In the genomic region with DNA sequence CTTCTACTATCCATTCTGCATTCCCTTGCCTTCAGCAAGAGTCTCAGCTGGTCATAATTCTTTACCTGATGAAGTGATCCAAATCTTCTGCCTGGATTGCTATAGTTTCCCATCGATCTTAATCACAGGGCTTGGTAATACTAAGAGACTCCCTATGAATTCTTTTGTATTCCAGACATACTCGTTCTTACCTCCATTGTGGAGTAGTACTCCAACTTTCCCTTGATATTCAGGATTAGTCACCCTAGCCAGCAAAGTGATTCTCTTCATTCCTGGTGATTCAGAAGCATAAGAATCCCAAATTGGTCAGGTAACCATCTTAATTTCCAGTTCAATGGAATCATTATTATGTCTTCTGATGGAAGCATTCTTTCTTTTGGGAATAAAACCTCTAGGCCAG, we compare ENCODE assay signal across 28 cellular contexts.
A peak's percentile ranks its signal among the peaks of the same experiment; 100 is the strongest.
DNase-seq lines count a peak whose midpoint lies in the region; ATAC-seq and TF ChIP-seq lines count a peak whose summit lies in the region.
"Had no signal": no experiment of that assay in that cellular context is flagged by ENCODE, and none has a peak within 500 bp of the region (broad histone marks: within the 10 kb centered on the region; RNA-seq: fewer than 3 reads in every experiment).

No MANE protein-coding gene starts in this region.

- DNase-seq in EL, result peak; percentile 54
- peak; percentile 89 for DNase-seq in NCI-H226
- DNase-seq in astrocyte of the spinal cord (ENCODE audit: low read depth, low spot score), result peak; percentile 59
- peak; percentile 31 for DNase-seq in kidney glomerular epithelial cell (lab: John Stamatoyannopoulos, UW)
- DNase-seq in D341Med (ENCODE audit: low spot score), result no peak
- no peak for DNase-seq in LoVo (ENCODE audit: low spot score)
- no peak for DNase-seq in OCI-M1 (lab: John Stamatoyannopoulos, UW)
- DNase-seq: activated B cell treated with CpG ODN at 0.5 μM for 24 hours; activated CD4-positive, alpha-beta T cell treated with anti-CD3 and anti-CD28 coated beads, Interleukin-2, amount 50 U/mL, for 4 hours; activated naive CD4-positive, alpha-beta T cell treated with anti-CD3 and anti-CD28 coated beads, Interleukin-2, amount 10 ng/mL, durations not matched to agents 7 days and 5 days; amygdala; foreskin fibroblast; immature natural killer cell; left ventricle myocardium superior; NCI-H1105; NCI-H2029 treated with DMSO at 0.1 percent for 48 hours; NCI-H82; ovary; right cardiac atrium; SHP77; stimulated activated CD4-positive, alpha-beta T cell treated with anti-CD3 and anti-CD28 coated beads, Interleukin-4, amount 100 ng/mL, for 4 hours; stimulated activated naive CD4-positive, alpha-beta T cell treated with Interleukin-2 at 50 U/mL for 16 hours; SW 1271; T1000 had no signal

- no peak for TF ChIP-seq CTCF in astrocyte of the spinal cord (IDR thresholded peaks at IDR 0.05; ENCODE audit: low read depth, low read length)

- no peak for ATAC-seq in HG03159 (IDR thresholded peaks at IDR 0.05; ENCODE audit: unreplicated experiment)
- ATAC-seq: left ventricle myocardium superior; natural killer cell treated with Interleukin-12 subunit alpha and Interleukin-12 subunit beta and Interleukin-15 and Interleukin-18, amount 100 ng/mL, for 72 hours; right cardiac atrium had no signal

- no peak overlapping the region for H3K4me3 ChIP-seq in astrocyte of the spinal cord (ENCODE audit: low read depth, low read length)
- H3K4me3 ChIP-seq: hepatocyte, ovary, thoracic aorta had no signal

- in situ Hi-C loops in astrocyte of the spinal cord (cut with HindIII; ENCODE audit: low sequenced_read_pairs), result no loop called here

Comparison
In these comparisons a context has a peak if more than half of its experiments do, and no peak if none do; other contexts are left out.
1. DNase-seq: peak in EL (single experiment), NCI-H226 (single experiment), astrocyte of the spinal cord (single experiment) and kidney glomerular epithelial cell (single experiment); none in D341Med (single experiment), LoVo (single experiment) and OCI-M1 (single experiment).